ENCODE assay signal across 8 cellular contexts in genomic region chr16:3716831-3717234, GRCh38. TPM values are rescaled to one million over a fixed set of nuclear protein-coding genes. Genes with fewer than 3 reads are reported as not detected.
DNase-seq lines count a peak whose midpoint lies in the region; ATAC-seq and TF ChIP-seq lines count a peak whose summit lies in the region.

No MANE protein-coding gene starts in this region.

- no peaks in the 10 kb centered on the region for H3K9me3 ChIP-seq in CD4-positive, alpha-beta memory T cell (ENCODE audit: control insufficient read depth in 1 of 2, low read length in 2 of 2)
- H3K9me3 ChIP-seq in T-helper 17 cell (ENCODE audit: control insufficient read depth, low read length, poor library complexity, severe bottlenecking): no peaks in the 10 kb centered on the region
- no peaks in the 10 kb centered on the region for H3K9me3 ChIP-seq in duodenal mucosa (ENCODE audit: control insufficient read depth in 1 of 2, low read length in 2 of 2)
- no peaks in the 10 kb centered on the region for H3K9me3 ChIP-seq in mucosa of descending colon

- ATAC-seq in GM19328 (IDR thresholded peaks at IDR 0.05; ENCODE audit: unreplicated experiment) (peak; percentile 15), T-helper 17 cell (peak; percentile 13), mucosa of descending colon (peak; percentile 63)

- peaks cover 23 to 45% (median 26%) of the 10 kb centered on the region in 4 donors for H3K4me1 Mint-ChIP-seq in CD4-positive, alpha-beta memory T cell
- H3K4me1 Mint-ChIP-seq in T-helper 17 cell: peaks cover 12% of the 10 kb centered on the region
- H3K4me1 Mint-ChIP-seq in stimulated activated naive CD8-positive, alpha-beta T cell treated with anti-CD3 and anti-CD28 coated beads, Interleukin-15, Interleukin-2, amounts not matched to agents 100 ng/mL and 50 ng/mL, for 24 hours (ENCODE audit: low read depth): peaks cover 48% of the 10 kb centered on the region

- CTCF ChIA-PET in CD4-positive, alpha-beta memory T cell (lab: Charles Lee; ENCODE audit: partially characterized antibody): interaction anchor here (1.2 kb wide), 2 partner anchors 161 to 566 kb away, joined by 3 read pairs; no protein-coding TSS in a partner anchor

- intact Hi-C loops in CD4-positive, alpha-beta memory T cell (cut with micrococcal nuclease): loop anchor here (1.0 kb wide), 1 partner anchor 163 kb away; the partner anchor contains the start of gene CREBBP
- intact Hi-C loops in mucosa of descending colon (cut with DNase I, micrococcal nuclease): no loop called here

- peak overlapping the region; percentile 83 to 95 (median 92) for H3K27ac Mint-ChIP-seq in CD4-positive, alpha-beta memory T cell
- H3K27ac Mint-ChIP-seq in T-helper 17 cell: peak overlapping the region; percentile 69
- H3K27ac Mint-ChIP-seq in stimulated activated naive CD8-positive, alpha-beta T cell treated with anti-CD3 and anti-CD28 coated beads, Interleukin-15, Interleukin-2, amounts not matched to agents 100 ng/mL and 50 ng/mL, for 24 hours: peak overlapping the region; percentile 94

- H3K4me3 Mint-ChIP-seq in CD4-positive, alpha-beta memory T cell: peak overlapping the region; percentile 90 to 93 (median 91)
- peak overlapping the region; percentile 91 for H3K4me3 Mint-ChIP-seq in T-helper 17 cell
- peak overlapping the region; percentile 91 for H3K4me3 Mint-ChIP-seq in stimulated activated naive CD8-positive, alpha-beta T cell treated with anti-CD3 and anti-CD28 coated beads, Interleukin-15, Interleukin-2, amounts not matched to agents 100 ng/mL and 50 ng/mL, for 24 hours

- no peak for TF ChIP-seq CTCF in mucosa of descending colon (IDR thresholded peaks at IDR 0.05)

- POLR2A ChIA-PET in CD4-positive, alpha-beta memory T cell (lab: Charles Lee; ENCODE audit: partially characterized antibody): interaction anchor here (0.6 to 1.9 kb wide), 14 partner anchors 12 to 833 kb away, joined by 3 to 6 read pairs (median 4); partner anchors contain the start of genes CREBBP, FLYWCH2, ZNF174 and ZNF263

- DNase-seq in CD4-positive, alpha-beta memory T cell: peak in 1 of 5 donors; percentile 20
- peak; percentile 29 for DNase-seq in HPDE6-E6E7 (ENCODE audit: extremely low spot score)
- DNase-seq in T-helper 17 cell: no peak
- DNase-seq in mucosa of descending colon: peak in 1 of 3 donors; percentile 38
- DNase-seq in DMS153 treated with DMSO at 0.1 percent for 48 hours (lab: John Stamatoyannopoulos, UW; ENCODE audit: unreplicated experiment): no peak

- H3K9ac ChIP-seq in duodenal mucosa (ENCODE audit: low read depth in 1 of 2, low read length in 2 of 2): peak overlapping the region; percentile 51 to 53

- H3K27me3 ChIP-seq in CD4-positive, alpha-beta memory T cell (ENCODE audit: insufficient read depth, low read length): no peaks in the 10 kb centered on the region
- no peaks in the 10 kb centered on the region for H3K27me3 ChIP-seq in duodenal mucosa (ENCODE audit: control insufficient read depth in 1 of 2, insufficient read depth in 2 of 2, low read length in 2 of 2)

- peak overlapping the region; percentile 78 to 79 for H3K4me3 ChIP-seq in CD4-positive, alpha-beta memory T cell (ENCODE audit: low read length in 2 of 2)
- H3K4me3 ChIP-seq in duodenal mucosa (ENCODE audit: low read depth in 1 of 2, low read length in 2 of 2) (peak overlapping the region; percentile 75 to 95), mucosa of descending colon (peak overlapping the region; percentile 54)

- H3K27me3 Mint-ChIP-seq in CD4-positive, alpha-beta memory T cell: no peaks in the 10 kb centered on the region
- no peaks in the 10 kb centered on the region for H3K27me3 Mint-ChIP-seq in T-helper 17 cell
- no peaks in the 10 kb centered on the region for H3K27me3 Mint-ChIP-seq in stimulated activated naive CD8-positive, alpha-beta T cell treated with anti-CD3 and anti-CD28 coated beads, Interleukin-15, Interleukin-2, amounts not matched to agents 100 ng/mL and 50 ng/mL, for 24 hours

- peaks cover 0 to 2% (median 0%) of the 10 kb centered on the region in 8 donors for H3K9me3 Mint-ChIP-seq in CD4-positive, alpha-beta memory T cell
- no peaks in the 10 kb centered on the region for H3K9me3 Mint-ChIP-seq in stimulated activated naive CD8-positive, alpha-beta T cell treated with anti-CD3 and anti-CD28 coated beads, Interleukin-15, Interleukin-2, amounts not matched to agents 100 ng/mL and 50 ng/mL, for 24 hours

- peaks cover 3% of the 10 kb centered on the region for H3K36me3 ChIP-seq in CD4-positive, alpha-beta memory T cell (ENCODE audit: insufficient read depth, low read length)
- H3K36me3 ChIP-seq in duodenal mucosa (ENCODE audit: control insufficient read depth in 1 of 2, insufficient read depth in 2 of 2, low read length in 2 of 2) (peaks cover 0 to 14% of the 10 kb centered on the region in 2 donors), mucosa of descending colon (ENCODE audit: low read depth) (no peaks in the 10 kb centered on the region)

- H3K27ac ChIP-seq in CD4-positive, alpha-beta memory T cell (ENCODE audit: low read depth, low read length): peak overlapping the region; percentile 86
- no peak overlapping the region for H3K27ac ChIP-seq in duodenal mucosa (ENCODE audit: low read depth, low read length)

- H3K36me3 Mint-ChIP-seq in CD4-positive, alpha-beta memory T cell: peaks cover 5 to 13% of the 10 kb centered on the region in 2 donors
- no peaks in the 10 kb centered on the region for H3K36me3 Mint-ChIP-seq in T-helper 17 cell (ENCODE audit: low read depth)
- peaks cover 40% of the 10 kb centered on the region for H3K36me3 Mint-ChIP-seq in stimulated activated naive CD8-positive, alpha-beta T cell treated with anti-CD3 and anti-CD28 coated beads, Interleukin-15, Interleukin-2, amounts not matched to agents 100 ng/mL and 50 ng/mL, for 24 hours (ENCODE audit: low read depth)

- peaks cover 22% of the 10 kb centered on the region for H3K4me1 ChIP-seq in CD4-positive, alpha-beta memory T cell (ENCODE audit: insufficient read depth, low read length)
- H3K4me1 ChIP-seq in duodenal mucosa (ENCODE audit: control insufficient read depth in 1 of 2, insufficient read depth in 2 of 2, low read length in 2 of 2) (peaks cover 5 to 11% of the 10 kb centered on the region in 2 donors), mucosa of descending colon (ENCODE audit: low read depth) (peaks cover 9% of the 10 kb centered on the region)

RNA-seq across cellular contexts. Expression of gene TRAP1, which starts 0.5 kb away (rescaled TPM):
- 100 to 1,000 TPM; 101 to 111 TPM for total RNA-seq in CD4-positive, alpha-beta memory T cell
- polyA plus RNA-seq in CD4-positive, alpha-beta memory T cell: 10 to 100 TPM; 56.4 to 59.2 TPM
- total RNA-seq in T-helper 17 cell (10 to 100 TPM; 77.2 to 80.4 TPM), mucosa of descending colon (10 to 100 TPM; 56.9 to 94.5 (median 69.1) TPM)

Comparison
In these comparisons a context has a peak if more than half of its experiments do, and no peak if none do; other contexts are left out.
1. ATAC-seq: peak in every context shown above with its lines; median percentile 63 in mucosa of descending colon; 15 in GM19328; 13 in T-helper 17 cell.